In genomic region chr9:129412814-129413536, GRCh38 we compare ENCODE assay signal across 1 cellular context.
TF ChIP-seq lines count a peak whose summit lies in the region.

No MANE protein-coding gene starts in this region.

TF ChIP-seq in K562, 482 proteins besides CTCF, POLR2A, EP300 and RAD21 (continued from another document and continues in another):
- TF ChIP-seq, protein P1, sequence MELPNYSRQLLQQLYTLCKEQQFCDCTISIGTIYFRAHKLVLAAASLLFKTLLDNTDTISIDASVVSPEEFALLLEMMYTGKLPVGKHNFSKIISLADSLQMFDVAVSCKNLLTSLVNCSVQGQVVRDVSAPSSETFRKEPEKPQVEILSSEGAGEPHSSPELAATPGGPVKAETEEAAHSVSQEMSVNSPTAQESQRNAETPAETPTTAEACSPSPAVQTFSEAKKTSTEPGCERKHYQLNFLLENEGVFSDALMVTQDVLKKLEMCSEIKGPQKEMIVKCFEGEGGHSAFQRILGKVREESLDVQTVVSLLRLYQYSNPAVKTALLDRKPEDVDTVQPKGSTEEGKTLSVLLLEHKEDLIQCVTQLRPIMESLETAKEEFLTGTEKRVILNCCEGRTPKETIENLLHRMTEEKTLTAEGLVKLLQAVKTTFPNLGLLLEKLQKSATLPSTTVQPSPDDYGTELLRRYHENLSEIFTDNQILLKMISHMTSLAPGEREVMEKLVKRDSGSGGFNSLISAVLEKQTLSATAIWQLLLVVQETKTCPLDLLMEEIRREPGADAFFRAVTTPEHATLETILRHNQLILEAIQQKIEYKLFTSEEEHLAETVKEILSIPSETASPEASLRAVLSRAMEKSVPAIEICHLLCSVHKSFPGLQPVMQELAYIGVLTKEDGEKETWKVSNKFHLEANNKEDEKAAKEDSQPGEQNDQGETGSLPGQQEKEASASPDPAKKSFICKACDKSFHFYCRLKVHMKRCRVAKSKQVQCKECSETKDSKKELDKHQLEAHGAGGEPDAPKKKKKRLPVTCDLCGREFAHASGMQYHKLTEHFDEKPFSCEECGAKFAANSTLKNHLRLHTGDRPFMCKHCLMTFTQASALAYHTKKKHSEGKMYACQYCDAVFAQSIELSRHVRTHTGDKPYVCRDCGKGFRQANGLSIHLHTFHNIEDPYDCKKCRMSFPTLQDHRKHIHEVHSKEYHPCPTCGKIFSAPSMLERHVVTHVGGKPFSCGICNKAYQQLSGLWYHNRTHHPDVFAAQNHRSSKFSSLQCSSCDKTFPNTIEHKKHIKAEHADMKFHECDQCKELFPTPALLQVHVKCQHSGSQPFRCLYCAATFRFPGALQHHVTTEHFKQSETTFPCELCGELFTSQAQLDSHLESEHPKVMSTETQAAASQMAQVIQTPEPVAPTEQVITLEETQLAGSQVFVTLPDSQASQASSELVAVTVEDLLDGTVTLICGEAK (IDR thresholded peaks at IDR 0.05), result 0 out of 2 replicates have a peak, but pooled peaks have one; percentile 38
- TF ChIP-seq, protein P1 (CRISPR knock-in tag; IDR thresholded peaks at IDR 0.05), result no peak
- TF ChIP-seq HBP1 (CRISPR knock-in tag; IDR thresholded peaks at IDR 0.05) (no peak), MITF (IDR thresholded peaks at IDR 0.05) (no peak), BRD4 (IDR thresholded peaks at IDR 0.05) (no peak), ELF4 (CRISPR knock-in tag; IDR thresholded peaks at IDR 0.05) (0 out of 2 replicates have a peak, but pooled peaks have one; percentile 64), PTTG1 (tag; IDR thresholded peaks at IDR 0.05; ENCODE audit: low read depth) (no peak), ZBTB5 (IDR thresholded peaks at IDR 0.05) (no peak), GTF2E2 (tag; IDR thresholded peaks at IDR 0.05) (0 out of 2 replicates have a peak, but pooled peaks have one; percentile 43), TAF15 (IDR thresholded peaks at IDR 0.05; ENCODE audit: low read depth, low read length) (no peak), ZNF395 (CRISPR knock-in tag; IDR thresholded peaks at IDR 0.05) (peak; percentile 61), XRCC4 (IDR thresholded peaks at IDR 0.05; ENCODE audit: extremely low read depth, insufficient read depth, insufficient read length) (no peak), ZBTB33 (CRISPR knock-in tag; IDR thresholded peaks at IDR 0.05) (no peak), CTBP1 (IDR thresholded peaks at IDR 0.05; ENCODE audit: borderline replicate concordance) (0 out of 2 replicates have a peak, but pooled peaks have one; percentile 11), ZNF79 (CRISPR knock-in tag; IDR thresholded peaks at IDR 0.05; ENCODE audit: low read depth) (peak; percentile 60; the same call in 1 of the 2 replicates), ZNF143 (CRISPR knock-in tag; IDR thresholded peaks at IDR 0.05) (no peak), DMBX1 (CRISPR knock-in tag; IDR thresholded peaks at IDR 0.05; ENCODE audit: borderline replicate concordance) (peak; percentile 50; the same call in 1 of the 2 replicates), CHAMP1 (IDR thresholded peaks at IDR 0.05) (no peak)
- TF ChIP-seq, protein P2, sequence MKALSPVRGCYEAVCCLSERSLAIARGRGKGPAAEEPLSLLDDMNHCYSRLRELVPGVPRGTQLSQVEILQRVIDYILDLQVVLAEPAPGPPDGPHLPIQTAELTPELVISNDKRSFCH (CRISPR knock-in tag; IDR thresholded peaks at IDR 0.05), result no peak
- TF ChIP-seq, protein P2 (tag; IDR thresholded peaks at IDR 0.05), result peak; percentile 77
- TF ChIP-seq, protein P3, sequence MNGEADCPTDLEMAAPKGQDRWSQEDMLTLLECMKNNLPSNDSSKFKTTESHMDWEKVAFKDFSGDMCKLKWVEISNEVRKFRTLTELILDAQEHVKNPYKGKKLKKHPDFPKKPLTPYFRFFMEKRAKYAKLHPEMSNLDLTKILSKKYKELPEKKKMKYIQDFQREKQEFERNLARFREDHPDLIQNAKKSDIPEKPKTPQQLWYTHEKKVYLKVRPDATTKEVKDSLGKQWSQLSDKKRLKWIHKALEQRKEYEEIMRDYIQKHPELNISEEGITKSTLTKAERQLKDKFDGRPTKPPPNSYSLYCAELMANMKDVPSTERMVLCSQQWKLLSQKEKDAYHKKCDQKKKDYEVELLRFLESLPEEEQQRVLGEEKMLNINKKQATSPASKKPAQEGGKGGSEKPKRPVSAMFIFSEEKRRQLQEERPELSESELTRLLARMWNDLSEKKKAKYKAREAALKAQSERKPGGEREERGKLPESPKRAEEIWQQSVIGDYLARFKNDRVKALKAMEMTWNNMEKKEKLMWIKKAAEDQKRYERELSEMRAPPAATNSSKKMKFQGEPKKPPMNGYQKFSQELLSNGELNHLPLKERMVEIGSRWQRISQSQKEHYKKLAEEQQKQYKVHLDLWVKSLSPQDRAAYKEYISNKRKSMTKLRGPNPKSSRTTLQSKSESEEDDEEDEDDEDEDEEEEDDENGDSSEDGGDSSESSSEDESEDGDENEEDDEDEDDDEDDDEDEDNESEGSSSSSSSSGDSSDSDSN (IDR thresholded peaks at IDR 0.05; ENCODE audit: borderline replicate concordance in 1 of 2, low read depth in 2 of 2, low read length in 2 of 2), result peak in 1 of 2 experiments; percentile 48; a peak in 1 of 4 replicates
- TF ChIP-seq, protein P4, sequence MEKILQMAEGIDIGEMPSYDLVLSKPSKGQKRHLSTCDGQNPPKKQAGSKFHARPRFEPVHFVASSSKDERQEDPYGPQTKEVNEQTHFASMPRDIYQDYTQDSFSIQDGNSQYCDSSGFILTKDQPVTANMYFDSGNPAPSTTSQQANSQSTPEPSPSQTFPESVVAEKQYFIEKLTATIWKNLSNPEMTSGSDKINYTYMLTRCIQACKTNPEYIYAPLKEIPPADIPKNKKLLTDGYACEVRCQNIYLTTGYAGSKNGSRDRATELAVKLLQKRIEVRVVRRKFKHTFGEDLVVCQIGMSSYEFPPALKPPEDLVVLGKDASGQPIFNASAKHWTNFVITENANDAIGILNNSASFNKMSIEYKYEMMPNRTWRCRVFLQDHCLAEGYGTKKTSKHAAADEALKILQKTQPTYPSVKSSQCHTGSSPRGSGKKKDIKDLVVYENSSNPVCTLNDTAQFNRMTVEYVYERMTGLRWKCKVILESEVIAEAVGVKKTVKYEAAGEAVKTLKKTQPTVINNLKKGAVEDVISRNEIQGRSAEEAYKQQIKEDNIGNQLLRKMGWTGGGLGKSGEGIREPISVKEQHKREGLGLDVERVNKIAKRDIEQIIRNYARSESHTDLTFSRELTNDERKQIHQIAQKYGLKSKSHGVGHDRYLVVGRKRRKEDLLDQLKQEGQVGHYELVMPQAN (IDR thresholded peaks at IDR 0.05; ENCODE audit: borderline replicate concordance), result no peak
